ENCODE assay signal across 1 cellular context in genomic region chr2:74507926-74508520, GRCh38.
TF ChIP-seq lines count a peak whose summit lies in the region.

No MANE protein-coding gene starts in this region.

TF ChIP-seq in K562, 482 proteins besides CTCF, POLR2A, EP300 and RAD21 (continued from another document):
- TF ChIP-seq CHD7 (IDR thresholded peaks at IDR 0.05; ENCODE audit: low read depth, low read length), result no peak
- TF ChIP-seq XRCC4 (IDR thresholded peaks at IDR 0.05; ENCODE audit: extremely low read depth, insufficient read depth, insufficient read length), result no peak
- peak; percentile 38 for TF ChIP-seq VEZF1 (CRISPR knock-in tag; IDR thresholded peaks at IDR 0.05)
- peak; percentile 11; the same call in 1 of the 2 replicates for TF ChIP-seq CTBP1 (IDR thresholded peaks at IDR 0.05; ENCODE audit: borderline replicate concordance)
- TF ChIP-seq FOXM1 (IDR thresholded peaks at IDR 0.05; ENCODE audit: low read depth), result no peak
- no peak for TF ChIP-seq FOXM1 (CRISPR knock-in tag; IDR thresholded peaks at IDR 0.05; ENCODE audit: low read depth)
- peak; percentile 40; the same call in 1 of the 2 replicates for TF ChIP-seq POLR2G (IDR thresholded peaks at IDR 0.05; ENCODE audit: low read depth, low read length)
- peak; percentile 27 for TF ChIP-seq HNRNPLL (IDR thresholded peaks at IDR 0.05; ENCODE audit: low read depth, low read length, poor library complexity, severe bottlenecking)
- TF ChIP-seq DPF2 (IDR thresholded peaks at IDR 0.05), result 0 out of 2 replicates have a peak, but pooled peaks have one; percentile 13
- 0 out of 2 replicates have a peak, but pooled peaks have one; percentile 44 for TF ChIP-seq HMGXB4 (CRISPR knock-in tag; IDR thresholded peaks at IDR 0.05)
- no peak for TF ChIP-seq BRD9 (IDR thresholded peaks at IDR 0.05; ENCODE audit: low read depth, partially characterized antibody)
- peak; percentile 44 for TF ChIP-seq CHD1 (IDR thresholded peaks at IDR 0.05; ENCODE audit: low read length)
- TF ChIP-seq ZBTB7A (IDR thresholded peaks at IDR 0.05; ENCODE audit: borderline replicate concordance, control insufficient read depth, low read depth, low read length), result peak; percentile 65; the same call in 1 of the 2 replicates
- TF ChIP-seq ZNF695 (CRISPR knock-in tag; IDR thresholded peaks at IDR 0.05), result no peak
- no peak for TF ChIP-seq POLR2AphosphoS2 (IDR thresholded peaks at IDR 0.05; ENCODE audit: low read length)
- TF ChIP-seq TBL1XR1 (IDR thresholded peaks at IDR 0.05; ENCODE audit: low read length in 2 of 2), result peak in 1 of 2 experiments; percentile 0; a peak in 1 of 4 replicates
- peak; percentile 78; the same call in 1 of the 2 replicates for TF ChIP-seq ZNF395 (CRISPR knock-in tag; IDR thresholded peaks at IDR 0.05)
- TF ChIP-seq SMAD4 (CRISPR knock-in tag; conservative IDR thresholded peaks at IDR 0.05), result 0 out of 2 replicates have a peak, but pooled peaks have one; percentile 30
TF ChIP-seq in K562: peak in this region for 31.
